Comparison of ENCODE assay signal across 9 cellular contexts in genomic region chr9:96453625-96454024, GRCh38. TPM values are rescaled to one million over a fixed set of nuclear protein-coding genes. Genes with fewer than 3 reads are reported as not detected.
DNase-seq lines count a peak whose midpoint lies in the region; ATAC-seq and TF ChIP-seq lines count a peak whose summit lies in the region.
"Had no signal": no experiment of that assay in that cellular context is flagged by ENCODE, and none has a peak within 500 bp of the region (broad histone marks: within the 10 kb centered on the region; RNA-seq: fewer than 3 reads in every experiment).

No MANE protein-coding gene starts in this region.

- ATAC-seq in DND-41 (ENCODE audit: insufficient read depth, low read depth): no peak
- ATAC-seq in HG02852 (IDR thresholded peaks at IDR 0.05; ENCODE audit: unreplicated experiment): no peak
- ATAC-seq in GM18502 (IDR thresholded peaks at IDR 0.05; ENCODE audit: poor library complexity, unreplicated experiment): no peak
- ATAC-seq in GM19463 (IDR thresholded peaks at IDR 0.05; ENCODE audit: unreplicated experiment): no peak

- H3K4me3 ChIP-seq in DND-41 (ENCODE audit: low read depth in 1 of 2, low read length in 2 of 2): no peak overlapping the region
- no peak overlapping the region for H3K4me3 ChIP-seq in vagina

- no peak overlapping the region for H3K4me3 Mint-ChIP-seq in nephron progenitor cell
- H3K4me3 Mint-ChIP-seq: central memory CD8-positive, alpha-beta T cell had no signal

- H4K20me1 ChIP-seq in DND-41 (ENCODE audit: insufficient read depth, low read length): no peaks in the 10 kb centered on the region

- H3K36me3 ChIP-seq in DND-41 (ENCODE audit: insufficient read depth, low read length) (no peaks in the 10 kb centered on the region), vagina (no peaks in the 10 kb centered on the region)

- peaks cover 21% of the 10 kb centered on the region for H3K4me1 ChIP-seq in DND-41 (ENCODE audit: insufficient read depth, low read length)
- peaks cover 18% of the 10 kb centered on the region for H3K4me1 ChIP-seq in vagina

- TF ChIP-seq CTCF in DND-41 (IDR thresholded peaks at IDR 0.05; ENCODE audit: borderline replicate concordance, extremely low read depth, low read length, poor library complexity, severe bottlenecking) (peak; percentile 20), nephron progenitor cell (IDR thresholded peaks at IDR 0.05) (peak; percentile 36), vagina (IDR thresholded peaks at IDR 0.05) (no peak)

- H3K27me3 ChIP-seq in DND-41 (ENCODE audit: insufficient read depth, low read length, poor library complexity) (no peaks in the 10 kb centered on the region), vagina (no peaks in the 10 kb centered on the region)

- no peak overlapping the region for H3K27ac Mint-ChIP-seq in nephron progenitor cell

- intact Hi-C loops in vagina (cut with DNase I): loop anchor here (10.0 kb wide), 1 partner anchor 111 kb away; no protein-coding TSS in a partner anchor

- H3K9me3 Mint-ChIP-seq in nephron progenitor cell: no peaks in the 10 kb centered on the region
- H3K9me3 Mint-ChIP-seq: central memory CD8-positive, alpha-beta T cell had no signal

- H3K27ac ChIP-seq in DND-41 (ENCODE audit: low read length) (no peak overlapping the region), vagina (no peak overlapping the region)

- H3K4me1 Mint-ChIP-seq in nephron progenitor cell: peaks cover 28% of the 10 kb centered on the region

- no peaks in the 10 kb centered on the region for H3K9me3 ChIP-seq in DND-41 (ENCODE audit: insufficient read depth, low read length, severe bottlenecking)
- H3K9me3 ChIP-seq in vagina: no peaks in the 10 kb centered on the region

- no peak for TF ChIP-seq POLR2A in vagina (IDR thresholded peaks at IDR 0.05)

- H3K36me3 Mint-ChIP-seq in nephron progenitor cell (ENCODE audit: low read depth): peaks cover 5% of the 10 kb centered on the region

- peaks cover 8% of the 10 kb centered on the region for H3K27me3 Mint-ChIP-seq in nephron progenitor cell (ENCODE audit: low read depth, poor library complexity)
- H3K27me3 Mint-ChIP-seq: central memory CD8-positive, alpha-beta T cell had no signal

- H2AFZ ChIP-seq in DND-41 (ENCODE audit: low read depth, low read length): no peak overlapping the region

- H3K9ac ChIP-seq in DND-41 (ENCODE audit: low read depth, low read length): no peak overlapping the region

- H3K4me2 ChIP-seq in DND-41 (ENCODE audit: insufficient read depth, low read length): no peak overlapping the region

- H3K79me2 ChIP-seq in DND-41 (ENCODE audit: insufficient read depth, low read length): no peaks in the 10 kb centered on the region

- DNase-seq in DND-41 (no peak), LHCN-M2 (ENCODE audit: low read depth) (peak; percentile 50), cerebellum (ENCODE audit: low spot score) (peak; percentile 66), nephron progenitor cell (no peak), vagina (ENCODE audit: extremely low spot score in 2 of 2) (no peak)

RNA-seq across cellular contexts. Expression of gene HABP4, which starts 3.7 kb away (rescaled TPM):
- total RNA-seq in LHCN-M2 (2014; rRNA removed) (14.0 and 14.5 TPM in 2 replicates), cerebellum (7.2 TPM), vagina (17.2 TPM)
- 26.9 TPM for polyA plus RNA-seq in LHCN-M2 (2012)

RNA-seq across cellular contexts. Expression of gene ZNF367, which starts 35.5 kb away (rescaled TPM):
- total RNA-seq in LHCN-M2 (2014; rRNA removed): 19.6 and 21.8 TPM in 2 replicates
- polyA plus RNA-seq in LHCN-M2 (2012): 5.1 TPM
- total RNA-seq in cerebellum: 8.3 TPM
- 0.74 TPM for total RNA-seq in vagina

Comparison
In these comparisons a context has a peak if more than half of its experiments do, and no peak if none do; other contexts are left out.
1. DNase-seq: peak in LHCN-M2 (single experiment) and cerebellum (single experiment); none in DND-41 (single experiment), nephron progenitor cell (single experiment) and vagina (0 of 2).
2. CTCF ChIP-seq: peak in DND-41 (single experiment) and nephron progenitor cell (single experiment); none in vagina (0 of 3).